Comparison of ENCODE assay signal across 25 cellular contexts in genomic region chr20:19682249-19682648, GRCh38.
"Had no signal": no experiment of that assay in that cellular context is flagged by ENCODE, and none has a peak within 500 bp of the region (broad histone marks: within the 10 kb centered on the region; RNA-seq: fewer than 3 reads in every experiment).

No MANE protein-coding gene starts in this region.

- H3K4me3 ChIP-seq: hepatocyte, lower lobe of right lung, pancreas, prostate gland, skin epidermis, tibial nerve, upper lobe of left lung, vagina had no signal

- H3K9me3 ChIP-seq: lower lobe of right lung, pancreas, prostate gland, tibial nerve, upper lobe of left lung, vagina had no signal

- H3K27me3 ChIP-seq: hepatocyte, pancreas, tibial nerve, upper lobe of left lung, vagina had no signal

- H3K27ac Mint-ChIP-seq: naive thymus-derived CD8-positive, alpha-beta T cell; nephron; stimulated activated effector memory CD8-positive, alpha-beta T cell treated with anti-CD3 and anti-CD28 coated beads, Interleukin-12 subunit alpha, Interleukin-12 subunit beta, amount 100 ng/mL, for 72 hours; stimulated activated naive CD8-positive, alpha-beta T cell treated with anti-CD3 and anti-CD28 coated beads, Interleukin-15, Interleukin-2, amounts not matched to agents 100 ng/mL and 50 ng/mL, for 24 hours had no signal

- ATAC-seq: lower lobe of right lung; naive thymus-derived CD8-positive, alpha-beta T cell; pancreas; right cardiac atrium; sciatic nerve; stimulated activated effector memory CD8-positive, alpha-beta T cell treated with anti-CD3 and anti-CD28 coated beads, Interleukin-12 subunit alpha, Interleukin-12 subunit beta, amount 100 ng/mL, for 72 hours had no signal

- H3K79me2 ChIP-seq: hepatocyte had no signal

- H3K36me3 Mint-ChIP-seq: naive thymus-derived CD8-positive, alpha-beta T cell; stimulated activated effector memory CD8-positive, alpha-beta T cell treated with anti-CD3 and anti-CD28 coated beads, Interleukin-12 subunit alpha, Interleukin-12 subunit beta, amount 100 ng/mL, for 72 hours had no signal

- H3K36me3 ChIP-seq: lower lobe of right lung, pancreas, prostate gland, tibial nerve, upper lobe of left lung, vagina had no signal

- H2AFZ ChIP-seq: hepatocyte had no signal

- H3K27ac ChIP-seq: hepatocyte, lower lobe of right lung, pancreas, prostate gland, skin epidermis, tibial nerve, upper lobe of left lung, vagina had no signal

- H3K4me1 ChIP-seq: lower lobe of right lung, pancreas, prostate gland, tibial nerve, upper lobe of left lung, vagina had no signal

- H3K9me3 Mint-ChIP-seq: stimulated activated effector memory CD8-positive, alpha-beta T cell treated with anti-CD3 and anti-CD28 coated beads, Interleukin-12 subunit alpha, Interleukin-12 subunit beta, amount 100 ng/mL, for 72 hours had no signal

- H3K4me1 Mint-ChIP-seq: naive thymus-derived CD8-positive, alpha-beta T cell; nephron; neural crest cell; stimulated activated effector memory CD8-positive, alpha-beta T cell treated with anti-CD3 and anti-CD28 coated beads, Interleukin-12 subunit alpha, Interleukin-12 subunit beta, amount 100 ng/mL, for 72 hours had no signal

- H3K4me3 Mint-ChIP-seq: naive thymus-derived CD8-positive, alpha-beta T cell; nephron; neural crest cell; stimulated activated effector memory CD8-positive, alpha-beta T cell treated with anti-CD3 and anti-CD28 coated beads, Interleukin-12 subunit alpha, Interleukin-12 subunit beta, amount 100 ng/mL, for 72 hours; stimulated activated naive CD8-positive, alpha-beta T cell treated with anti-CD3 and anti-CD28 coated beads, Interleukin-15, Interleukin-2, amounts not matched to agents 100 ng/mL and 50 ng/mL, for 24 hours had no signal

- DNase-seq: islet precursor cell; lower lobe of right lung; mammary epithelial cell; mesenchymal stem cell; naive thymus-derived CD8-positive, alpha-beta T cell; nucleus accumbens; pancreas; posterior cingulate gyrus; retina; right cardiac atrium; stimulated activated CD4-positive, alpha-beta T cell treated with anti-CD3 and anti-CD28 coated beads, Interleukin-12 subunit alpha, Interleukin-12 subunit beta, amount 100 ng/mL, for 4 hours; stimulated activated CD4-positive, alpha-beta T cell treated with anti-CD3 and anti-CD28 coated beads, Interleukin-15, amount 100 ng/mL, for 24 hours; stimulated activated CD4-positive, alpha-beta T cell treated with anti-CD3 and anti-CD28 coated beads, Interleukin-4, amount 100 ng/mL, for 24 hours; substantia nigra; upper lobe of left lung had no signal

- H3K4me2 ChIP-seq: hepatocyte had no signal
